ENCODE assay signal across 27 cellular contexts in the genomic region with DNA sequence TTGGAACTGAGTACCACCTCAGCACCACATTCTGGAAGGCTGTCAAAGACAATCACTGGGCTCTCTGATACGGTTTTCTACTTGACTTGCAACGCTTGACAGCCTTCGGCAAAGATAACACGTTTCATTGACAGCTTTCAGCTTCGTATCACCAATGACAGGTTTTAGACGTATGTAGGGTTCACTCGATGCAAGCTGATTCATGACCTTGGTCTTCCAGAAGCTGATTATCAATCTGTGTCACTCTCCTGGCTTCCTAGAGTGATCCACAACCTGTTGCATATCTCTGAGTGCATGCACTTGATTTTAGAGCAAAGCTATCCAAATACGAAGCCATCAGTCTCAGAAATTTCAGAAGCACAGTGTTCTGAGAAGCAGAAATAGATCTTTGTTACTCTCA.
"Had no signal": no experiment of that assay in that cellular context is flagged by ENCODE, and none has a peak within 500 bp of the region (broad histone marks: within the 10 kb centered on the region; RNA-seq: fewer than 3 reads in every experiment).

No MANE protein-coding gene starts in this region.

- H3K4me1 Mint-ChIP-seq: naive thymus-derived CD8-positive, alpha-beta T cell; stimulated activated effector memory CD8-positive, alpha-beta T cell treated with anti-CD3 and anti-CD28 coated beads, Interleukin-12 subunit alpha, Interleukin-12 subunit beta, amount 100 ng/mL, for 72 hours had no signal

- H3K36me3 ChIP-seq: colonic mucosa, esophagus muscularis mucosa, gastroesophageal sphincter, left lung, lower lobe of right lung, neutrophil, right atrium auricular region, sigmoid colon had no signal

- H3K79me2 ChIP-seq: hepatocyte had no signal

- H3K4me2 ChIP-seq: hepatocyte had no signal

- H3K36me3 Mint-ChIP-seq: naive thymus-derived CD8-positive, alpha-beta T cell; stimulated activated effector memory CD8-positive, alpha-beta T cell treated with anti-CD3 and anti-CD28 coated beads, Interleukin-12 subunit alpha, Interleukin-12 subunit beta, amount 100 ng/mL, for 72 hours had no signal

- H3K9me3 Mint-ChIP-seq: neural crest cell, type B pancreatic cell had no signal

- ATAC-seq: foreskin keratinocyte; gastroesophageal sphincter; left lung; lower lobe of right lung; naive thymus-derived CD8-positive, alpha-beta T cell; stimulated activated effector memory CD8-positive, alpha-beta T cell treated with anti-CD3 and anti-CD28 coated beads, Interleukin-12 subunit alpha, Interleukin-12 subunit beta, amount 100 ng/mL, for 72 hours had no signal

- H3K27ac Mint-ChIP-seq: dendritic cell treated with granulocyte-macrophage colony-stimulating factor and Interleukin-4, amounts not matched to agents 40 ng/mL and 50 ng/mL, for 4 days; naive thymus-derived CD8-positive, alpha-beta T cell; progenitor cell of endocrine pancreas; stimulated activated effector memory CD8-positive, alpha-beta T cell treated with anti-CD3 and anti-CD28 coated beads, Interleukin-12 subunit alpha, Interleukin-12 subunit beta, amount 100 ng/mL, for 72 hours; type B pancreatic cell had no signal

- H3K4me1 ChIP-seq: colonic mucosa, left lung, parathyroid adenoma had no signal

- H2AFZ ChIP-seq: hepatocyte, parathyroid adenoma had no signal

- H3K4me3 ChIP-seq: colonic mucosa, esophagus muscularis mucosa, gastroesophageal sphincter, heart left ventricle, hepatocyte, left lung, lower lobe of right lung, right atrium auricular region, sigmoid colon, stomach, tibial artery had no signal

- H3K9me3 ChIP-seq: colonic mucosa, esophagus muscularis mucosa, gastroesophageal sphincter, heart left ventricle, left lung, lower lobe of right lung, neutrophil, right atrium auricular region, sigmoid colon, stomach, tibial artery had no signal

- H3K27ac ChIP-seq: colonic mucosa, esophagus muscularis mucosa, foreskin keratinocyte, gastroesophageal sphincter, heart left ventricle, hepatocyte, left lung, lower lobe of right lung, neutrophil, parathyroid adenoma, right atrium auricular region, sigmoid colon, stomach, tibial artery had no signal

- H3K9ac ChIP-seq: parathyroid adenoma had no signal

- H3K27me3 Mint-ChIP-seq: dendritic cell treated with granulocyte-macrophage colony-stimulating factor and Interleukin-4, amounts not matched to agents 40 ng/mL and 50 ng/mL, for 4 days; progenitor cell of endocrine pancreas; type B pancreatic cell had no signal

- DNase-seq: colonic mucosa; effector CD8-positive, alpha-beta T cell; foreskin keratinocyte; heart left ventricle; kidney; left cardiac atrium; left lung; lower lobe of right lung; naive thymus-derived CD8-positive, alpha-beta T cell; sigmoid colon; stimulated activated CD4-positive, alpha-beta T cell treated with anti-CD3 and anti-CD28 coated beads, Interleukin-2, amount 100 ng/mL, for 24 hours; stimulated activated CD4-positive, alpha-beta T cell treated with anti-CD3 and anti-CD28 coated beads, Interleukin-4, amount 100 ng/mL, for 24 hours; stimulated activated naive CD4-positive, alpha-beta T cell treated with Interleukin-2 at 50 U/mL for 16 hours; stomach; tibial artery had no signal

- FAIRE-seq: endothelial cell of umbilical vein, kidney had no signal

- H3K27me3 ChIP-seq: colonic mucosa, esophagus muscularis mucosa, foreskin keratinocyte, gastroesophageal sphincter, heart left ventricle, hepatocyte, left lung, neutrophil, right atrium auricular region, sigmoid colon, stomach, tibial artery had no signal

- H3K4me3 Mint-ChIP-seq: dendritic cell treated with granulocyte-macrophage colony-stimulating factor and Interleukin-4, amounts not matched to agents 40 ng/mL and 50 ng/mL, for 4 days; naive thymus-derived CD8-positive, alpha-beta T cell; neural crest cell; stimulated activated effector memory CD8-positive, alpha-beta T cell treated with anti-CD3 and anti-CD28 coated beads, Interleukin-12 subunit alpha, Interleukin-12 subunit beta, amount 100 ng/mL, for 72 hours; type B pancreatic cell had no signal
